Comparison of ENCODE assay signal across 8 cellular contexts in the genomic region with DNA sequence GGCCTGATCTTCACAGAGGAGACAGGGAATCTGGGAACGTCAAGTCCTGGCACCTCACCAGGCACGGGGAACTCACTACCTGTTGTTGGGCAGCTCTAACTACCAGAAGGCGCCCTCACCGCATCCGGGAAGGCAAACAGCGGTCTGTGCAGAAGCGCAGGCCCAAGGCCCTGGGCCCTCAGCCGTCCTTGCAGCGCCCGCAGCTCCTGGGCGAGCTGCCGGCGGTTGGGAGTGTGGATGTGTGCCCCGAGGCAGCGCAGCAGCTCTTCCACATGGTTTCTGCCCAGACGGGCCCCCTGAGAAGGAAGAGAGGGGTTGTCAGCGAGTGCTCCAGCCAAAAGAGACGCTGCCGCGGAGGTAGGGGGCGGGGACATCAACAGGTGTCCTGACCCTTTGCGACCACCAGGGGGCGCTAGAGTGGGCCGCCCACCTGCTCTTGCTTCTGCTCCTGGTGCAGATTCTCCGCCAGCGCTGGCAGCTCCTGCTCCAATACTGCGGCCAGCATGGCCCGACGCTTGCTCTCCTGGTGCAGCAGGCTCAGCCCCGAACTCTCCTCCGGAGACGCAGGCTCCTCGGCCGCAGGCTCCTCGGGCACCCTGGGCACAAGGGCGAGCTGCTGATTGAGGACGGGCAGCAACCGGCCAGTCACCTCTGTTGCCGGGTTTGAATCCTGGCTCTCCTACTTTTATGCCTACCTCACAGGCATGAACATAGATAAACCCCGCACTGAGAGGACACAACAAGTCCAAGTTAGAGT. TPM values are rescaled to one million over a fixed set of nuclear protein-coding genes. Genes with fewer than 3 reads are reported as not detected.
A peak's percentile ranks its signal among the peaks of the same experiment; 100 is the strongest.
DNase-seq lines count a peak whose midpoint lies in the region; ATAC-seq lines count a peak whose summit lies in the region.

No MANE protein-coding gene starts in this region.

- H3K36me3 Mint-ChIP-seq in activated CD8-positive, alpha-beta T cell treated with anti-CD3 and anti-CD28 coated beads, Interleukin-2, amount 10 ng/mL, durations not matched to agents 7 days and 5 days (ENCODE audit: low read depth): no peaks in the 10 kb centered on the region

- POLR2A ChIA-PET in activated CD8-positive, alpha-beta T cell treated with anti-CD3 and anti-CD28 coated beads, Interleukin-2, amount 10 ng/mL, durations not matched to agents 7 days and 5 days (lab: Charles Lee): interaction anchor here (0.7 to 4.9 kb wide), 13 partner anchors 8 to 61 kb away, joined by 3 to 56 read pairs (median 5); partner anchors contain the start of genes MAP3K6 and SYTL1

- DNase-seq in C1 segment of cervical spinal cord (lab: John Stamatoyannopoulos, UW): peak in 10 of 14 donors; percentile 10 to 65 (median 30)
- peak; percentile 48 for DNase-seq in NCI-H748 (lab: John Stamatoyannopoulos, UW; ENCODE audit: unreplicated experiment)
- peak; percentile 90 for DNase-seq in activated CD8-positive, alpha-beta T cell treated with anti-CD3 and anti-CD28 coated beads, Interleukin-2, amount 10 ng/mL, durations not matched to agents 7 days and 5 days
- peak; percentile 69 to 71 (median 70) for DNase-seq in effector memory CD4-positive, alpha-beta T cell
- DNase-seq in midbrain (lab: John Stamatoyannopoulos, UW): peak; percentile 28
- DNase-seq in stimulated activated CD8-positive, alpha-beta memory T cell treated with anti-CD3 and anti-CD28 coated beads, Interleukin-4, amount 100 ng/mL, for 1 hour (ENCODE audit: low read depth in 2 of 2, low spot score in 1 of 2): peak; percentile 59 to 70

- peaks cover 11% of the 10 kb centered on the region for H3K36me3 ChIP-seq in effector memory CD4-positive, alpha-beta T cell (ENCODE audit: control insufficient read depth, insufficient read depth, low read length)

- H3K9me3 Mint-ChIP-seq in activated CD8-positive, alpha-beta T cell treated with anti-CD3 and anti-CD28 coated beads, Interleukin-2, amount 10 ng/mL, durations not matched to agents 7 days and 5 days (ENCODE audit: insufficient read depth): no peaks in the 10 kb centered on the region

- ATAC-seq in GM21723 (IDR thresholded peaks at IDR 0.05; ENCODE audit: unreplicated experiment): peak; percentile 59
- peak; percentile 82 for ATAC-seq in activated CD8-positive, alpha-beta T cell treated with anti-CD3 and anti-CD28 coated beads, Interleukin-2, amount 10 ng/mL, durations not matched to agents 7 days and 5 days
- no peak for ATAC-seq in GM21515 (IDR thresholded peaks at IDR 0.05; ENCODE audit: unreplicated experiment)

- no peaks in the 10 kb centered on the region for H3K27me3 ChIP-seq in effector memory CD4-positive, alpha-beta T cell (replicated peaks; ENCODE audit: control insufficient read depth, insufficient read depth, low read length, poor library complexity, severe bottlenecking)

- CTCF ChIA-PET in activated CD8-positive, alpha-beta T cell treated with anti-CD3 and anti-CD28 coated beads, Interleukin-2, amount 10 ng/mL, durations not matched to agents 7 days and 5 days (lab: Charles Lee): interaction anchor here (0.6 to 6.7 kb wide), 36 partner anchors 9 to 416 kb away, joined by 3 to 99 read pairs (median 5); partner anchors contain the start of genes CD164L2, FCN3, MAP3K6 and STX12

- peaks cover 48% of the 10 kb centered on the region for H3K4me1 Mint-ChIP-seq in activated CD8-positive, alpha-beta T cell treated with anti-CD3 and anti-CD28 coated beads, Interleukin-2, amount 10 ng/mL, durations not matched to agents 7 days and 5 days (ENCODE audit: low read depth)

- H3K4me3 ChIP-seq in effector memory CD4-positive, alpha-beta T cell (ENCODE audit: insufficient read depth, low read depth, low read length, poor library complexity, severe bottlenecking): peak overlapping the region; percentile 54

- peak overlapping the region; percentile 59 for H3K27ac ChIP-seq in effector memory CD4-positive, alpha-beta T cell (ENCODE audit: insufficient read depth, low read length, poor library complexity, severe bottlenecking)

- H3K27me3 Mint-ChIP-seq in activated CD8-positive, alpha-beta T cell treated with anti-CD3 and anti-CD28 coated beads, Interleukin-2, amount 10 ng/mL, durations not matched to agents 7 days and 5 days (ENCODE audit: low read depth): peaks cover 9% of the 10 kb centered on the region

- peaks cover 35% of the 10 kb centered on the region for H3K4me1 ChIP-seq in effector memory CD4-positive, alpha-beta T cell (ENCODE audit: control insufficient read depth, insufficient read depth, low read length, poor library complexity, severe bottlenecking)

- no peaks in the 10 kb centered on the region for H3K9me3 ChIP-seq in effector memory CD4-positive, alpha-beta T cell (ENCODE audit: control insufficient read depth, low read length)

- peak overlapping the region; percentile 78 for H3K4me3 Mint-ChIP-seq in activated CD8-positive, alpha-beta T cell treated with anti-CD3 and anti-CD28 coated beads, Interleukin-2, amount 10 ng/mL, durations not matched to agents 7 days and 5 days

- peak overlapping the region; percentile 97 for H3K27ac Mint-ChIP-seq in activated CD8-positive, alpha-beta T cell treated with anti-CD3 and anti-CD28 coated beads, Interleukin-2, amount 10 ng/mL, durations not matched to agents 7 days and 5 days

RNA-seq across cellular contexts. Expression of gene MAP3K6, which starts 9.3 kb away (rescaled TPM):
- total RNA-seq in activated CD8-positive, alpha-beta T cell treated with anti-CD3 and anti-CD28 coated beads, Interleukin-2, amount 10 ng/mL, durations not matched to agents 7 days and 5 days: 10 to 100 TPM in 1 of 2 experiments, 1 to 10 TPM in 1; 7.8 to 12.3 TPM

RNA-seq across cellular contexts. Expression of gene SYTL1, which starts 15.6 kb away (rescaled TPM):
- total RNA-seq in activated CD8-positive, alpha-beta T cell treated with anti-CD3 and anti-CD28 coated beads, Interleukin-2, amount 10 ng/mL, durations not matched to agents 7 days and 5 days: 10 to 100 TPM; 81.0 to 83.1 TPM

RNA-seq across cellular contexts. Expression of gene FCN3, which starts 17.2 kb away (rescaled TPM):
- not detected for total RNA-seq in activated CD8-positive, alpha-beta T cell treated with anti-CD3 and anti-CD28 coated beads, Interleukin-2, amount 10 ng/mL, durations not matched to agents 7 days and 5 days

RNA-seq across cellular contexts. Expression of gene CD164L2, which starts 25.7 kb away (rescaled TPM):
- total RNA-seq in activated CD8-positive, alpha-beta T cell treated with anti-CD3 and anti-CD28 coated beads, Interleukin-2, amount 10 ng/mL, durations not matched to agents 7 days and 5 days: not detected

RNA-seq across cellular contexts. Expression of gene GPR3, which starts 35.0 kb away (rescaled TPM):
- total RNA-seq in activated CD8-positive, alpha-beta T cell treated with anti-CD3 and anti-CD28 coated beads, Interleukin-2, amount 10 ng/mL, durations not matched to agents 7 days and 5 days: under 1 TPM; 0.47 to 0.66 TPM

Comparison
In these comparisons a context has a peak if more than half of its experiments do, and no peak if none do; other contexts are left out.
1. DNase-seq: peak in every context shown above with its lines; median percentile 90 in activated CD8-positive, alpha-beta T cell treated with anti-CD3 and anti-CD28 coated beads, Interleukin-2, amount 10 ng/mL, durations not matched to agents 7 days and 5 days; 70 in effector memory CD4-positive, alpha-beta T cell; 64 in stimulated activated CD8-positive, alpha-beta memory T cell treated with anti-CD3 and anti-CD28 coated beads, Interleukin-4, amount 100 ng/mL, for 1 hour; 48 in NCI-H748; 30 in C1 segment of cervical spinal cord; 28 in midbrain.